ENCODE assay signal across 24 cellular contexts in genomic region chr7:107319724-107320228, GRCh38.
A peak's percentile ranks its signal among the peaks of the same experiment; 100 is the strongest.
DNase-seq lines count a peak whose midpoint lies in the region; ATAC-seq, FAIRE-seq and TF ChIP-seq lines count a peak whose summit lies in the region.
"Had no signal": no experiment of that assay in that cellular context is flagged by ENCODE, and none has a peak within 500 bp of the region (broad histone marks: within the 10 kb centered on the region; RNA-seq: fewer than 3 reads in every experiment).

No MANE protein-coding gene starts in this region.

- H2AFZ ChIP-seq in K562 (ENCODE audit: low read depth, low read length), result no peak overlapping the region
- no peak overlapping the region for H2AFZ ChIP-seq in PC-9

- H3K4me1 Mint-ChIP-seq in endodermal cell, result peaks cover 16% of the 10 kb centered on the region
- peaks cover 0 to 5% of the 10 kb centered on the region in 2 donors for H3K4me1 Mint-ChIP-seq in effector memory CD8-positive, alpha-beta T cell (ENCODE audit: low read depth in 2 of 2)
- H3K4me1 Mint-ChIP-seq: CD8-positive, alpha-beta memory T cell had no signal

- FAIRE-seq in A549 (lab: Jason Lieb, UNC) (peak; percentile 32), K562 (lab: Jason Lieb, UNC) (peak; percentile 58)
- FAIRE-seq: D721Med, G401.6, GM12891 had no signal

- TF ChIP-seq CTCF in A549 (IDR thresholded peaks at IDR 0.05), result no peak
- no peak for TF ChIP-seq CTCF in K562 (IDR thresholded peaks at IDR 0.05 in 2 of 3, conservative IDR thresholded peaks at IDR 0.05 in 1 of 3; ENCODE audit: insufficient read depth in 2 of 3, low read depth in 1 of 3, low read length in 3 of 3)
- TF ChIP-seq CTCF in endodermal cell (conservative IDR thresholded peaks at IDR 0.05), result no peak
- no peak for TF ChIP-seq CTCF in PC-9 (conservative IDR thresholded peaks at IDR 0.05)

- ATAC-seq in A549 (no peak), K562 (peak; percentile 73), esophagus mucosa (peak; percentile 60), GM19328 (IDR thresholded peaks at IDR 0.05; ENCODE audit: unreplicated experiment) (no peak)
- ATAC-seq in effector memory CD8-positive, alpha-beta T cell (replicated peaks), result no peak

- H3K4me3 ChIP-seq in A549, result no peak overlapping the region
- no peak overlapping the region for H3K4me3 ChIP-seq in K562
- no peak overlapping the region for H3K4me3 ChIP-seq in endodermal cell (ENCODE audit: low read length)
- no peak overlapping the region for H3K4me3 ChIP-seq in PC-9
- H3K4me3 ChIP-seq: BLaER1 had no signal

- H3K9me3 ChIP-seq in A549 (no peaks in the 10 kb centered on the region), K562 (replicated peaks; ENCODE audit: control insufficient read depth, insufficient read depth, low read depth, low read length) (no peaks in the 10 kb centered on the region), endodermal cell (ENCODE audit: control insufficient read depth, low read length) (peaks cover 6% of the 10 kb centered on the region), PC-9 (ENCODE audit: insufficient read depth, low read depth) (no peaks in the 10 kb centered on the region)
- H3K9me3 ChIP-seq: BE2C, BLaER1, Caco-2 had no signal

- BruUV-seq in K562 (replicated peaks; lab: Mats Ljungman, UMichigan), result no TSS peak
- no TSS peak for BruUV-seq in PC-9 (replicated peaks; lab: Mats Ljungman, UMichigan)

- no peak overlapping the region for H3K4me2 ChIP-seq in A549
- H3K4me2 ChIP-seq in K562 (ENCODE audit: insufficient read depth, low read length), result no peak overlapping the region
- H3K4me2 ChIP-seq in PC-9, result no peak overlapping the region
- H3K4me2 ChIP-seq: BLaER1 had no signal

- H3K9me3 Mint-ChIP-seq in endodermal cell, result no peaks in the 10 kb centered on the region
- H3K9me3 Mint-ChIP-seq in effector memory CD8-positive, alpha-beta T cell, result no peaks in the 10 kb centered on the region
- H3K9me3 Mint-ChIP-seq: CD14-positive monocyte; CD4-positive, CD25-positive, alpha-beta regulatory T cell; CD8-positive, alpha-beta memory T cell had no signal

- H3K27ac ChIP-seq in A549, result no peak overlapping the region
- peak overlapping the region; percentile 9; the same call in 2 of the 3 replicates for H3K27ac ChIP-seq in K562 (ENCODE audit: extremely low read depth, low read depth, low read length)
- H3K27ac ChIP-seq in endodermal cell (ENCODE audit: low read depth, low read length), result no peak overlapping the region
- no peak overlapping the region for H3K27ac ChIP-seq in PC-9
- H3K27ac ChIP-seq: 22Rv1, BLaER1 had no signal

- no peak for TF ChIP-seq RAD21 in A549 (conservative IDR thresholded peaks at IDR 0.05 in 1 of 2, IDR thresholded peaks at IDR 0.05 in 1 of 2)
- no peak for TF ChIP-seq RAD21 in K562 (CRISPR knock-in tag; conservative IDR thresholded peaks at IDR 0.05 in 1 of 2, IDR thresholded peaks at IDR 0.05 in 1 of 2)

- H3K9ac ChIP-seq in K562 (ENCODE audit: insufficient read depth in 1 of 2, low read depth in 2 of 2, low read length in 2 of 2) (no peak overlapping the region), endodermal cell (ENCODE audit: extremely low read depth, low read length, poor library complexity, severe bottlenecking) (no peak overlapping the region)
- H3K9ac ChIP-seq: BLaER1 had no signal

- 94% methylated on average over 2 of the region's 2 CpGs for WGBS in A549 (ENCODE audit: missing lambda C conversion rate)
- 12% methylated on average over 2 of the region's 2 CpGs for WGBS in K562 (ENCODE audit: insufficient coverage, low coverage, missing lambda C conversion rate)
- WGBS in endodermal cell (ENCODE audit: insufficient coverage in 1 of 2, insufficient read length in 1 of 2), 2 experiments, result 92% methylated on average over 2 of the region's 2 CpGs; no CpG with 5 or more reads in 1 of the 2 experiments

- no peak overlapping the region for H3K4me3 Mint-ChIP-seq in endodermal cell
- H3K4me3 Mint-ChIP-seq in effector memory CD8-positive, alpha-beta T cell, result no peak overlapping the region
- H3K4me3 Mint-ChIP-seq: CD14-positive monocyte; CD4-positive, alpha-beta memory T cell; CD4-positive, CD25-positive, alpha-beta regulatory T cell; CD8-positive, alpha-beta memory T cell had no signal

- H3K4me1 ChIP-seq in A549 (peaks cover 4% of the 10 kb centered on the region; the same call in 1 of the 3 replicates), K562 (replicated peaks in 1 of 2; ENCODE audit: control insufficient read depth in 2 of 2, insufficient read depth in 2 of 2, low read length in 2 of 2) (peaks cover 13 to 30% of the 10 kb centered on the region in 2 experiments), endodermal cell (ENCODE audit: control insufficient read depth, insufficient read depth, low read length) (peaks cover 3% of the 10 kb centered on the region), PC-9 (replicated peaks; ENCODE audit: insufficient read depth) (0 out of 2 replicates have a peak, but pooled peaks cover 5% of the 10 kb centered on the region)
- H3K4me1 ChIP-seq: BE2C, BLaER1, Caco-2 had no signal

- H3K9me1 ChIP-seq in K562 (ENCODE audit: control insufficient read depth, insufficient read depth, low read length), result no peaks in the 10 kb centered on the region

- H3K27me3 Mint-ChIP-seq in endodermal cell (ENCODE audit: insufficient read depth), result no peaks in the 10 kb centered on the region
- no peaks in the 10 kb centered on the region for H3K27me3 Mint-ChIP-seq in effector memory CD8-positive, alpha-beta T cell
- H3K27me3 Mint-ChIP-seq: CD4-positive, alpha-beta memory T cell; CD4-positive, CD25-positive, alpha-beta regulatory T cell had no signal

- peaks cover 24% of the 10 kb centered on the region for H3K36me3 Mint-ChIP-seq in endodermal cell (ENCODE audit: low read depth)
- H3K36me3 Mint-ChIP-seq in effector memory CD8-positive, alpha-beta T cell (ENCODE audit: insufficient read depth), result peaks cover 18% of the 10 kb centered on the region

- in situ Hi-C loops in K562 (cut with MboI), result no loop called here

- no peaks in the 10 kb centered on the region for H3K79me2 ChIP-seq in K562 (ENCODE audit: control insufficient read depth, insufficient read depth, low read length)
- H3K79me2 ChIP-seq in PC-9 (ENCODE audit: low read depth), result no peaks in the 10 kb centered on the region

- H4K20me1 ChIP-seq in K562 (replicated peaks; ENCODE audit: control insufficient read depth, insufficient read depth, low read length), result no peaks in the 10 kb centered on the region
- no peaks in the 10 kb centered on the region for H4K20me1 ChIP-seq in PC-9 (ENCODE audit: insufficient read depth)
- H4K20me1 ChIP-seq: BLaER1 had no signal

- no peaks in the 10 kb centered on the region for H3K9me2 ChIP-seq in PC-9 (ENCODE audit: insufficient read depth)

- CTCF ChIA-PET in A549 (lab: Yijun Ruan, JAX) (no interaction called here), K562 (lab: Yijun Ruan, JAX; ENCODE audit: low intra/inter-chr PET ratio) (no interaction called here), PC-9 (lab: Charles Lee) (no interaction called here)

- H3K27ac Mint-ChIP-seq in endodermal cell, result peak overlapping the region; percentile 9
- no peak overlapping the region for H3K27ac Mint-ChIP-seq in effector memory CD8-positive, alpha-beta T cell
- H3K27ac Mint-ChIP-seq: CD14-positive monocyte; CD4-positive, CD25-positive, alpha-beta regulatory T cell had no signal

- no peaks in the 10 kb centered on the region; the same call in 1 of the 2 replicates for H3F3A ChIP-seq in PC-9 (ENCODE audit: insufficient read depth, low read depth)

- no peak for TF ChIP-seq POLR2A in A549 (IDR thresholded peaks at IDR 0.05; ENCODE audit: low read length)
- no peak for TF ChIP-seq POLR2A in K562 (conservative IDR thresholded peaks at IDR 0.05)

- no peaks in the 10 kb centered on the region for H3K27me3 ChIP-seq in K562 (ENCODE audit: control insufficient read depth in 2 of 2, insufficient read depth in 2 of 2, low read length in 2 of 2)
- no peaks in the 10 kb centered on the region for H3K27me3 ChIP-seq in endodermal cell (ENCODE audit: control insufficient read depth, insufficient read depth, low read length, poor library complexity, severe bottlenecking)
- H3K27me3 ChIP-seq in PC-9 (ENCODE audit: insufficient read depth, low read depth), result no peaks in the 10 kb centered on the region
- H3K27me3 ChIP-seq: BE2C, BLaER1 had no signal

- H3K36me3 ChIP-seq in K562 (ENCODE audit: control insufficient read depth, insufficient read depth, low read length) (peaks cover 4% of the 10 kb centered on the region; the same call in 2 of the 3 replicates), endodermal cell (ENCODE audit: control insufficient read depth, insufficient read depth, low read length) (peaks cover 12% of the 10 kb centered on the region), PC-9 (ENCODE audit: low read depth) (no peaks in the 10 kb centered on the region)
- H3K36me3 ChIP-seq: BE2C had no signal

- no peak for TF ChIP-seq EP300 in A549 (IDR thresholded peaks at IDR 0.05)
- peak; percentile 79 for TF ChIP-seq EP300 in K562 (IDR thresholded peaks at IDR 0.05; ENCODE audit: low read length)

- intact Hi-C loops in K562 (cut with micrococcal nuclease) (loop anchor here (5.0 kb wide), 2 partner anchors 52 to 183 kb away; no protein-coding TSS in a partner anchor), PC-9 (cut with micrococcal nuclease; ENCODE audit: unreplicated experiment) (no loop called here)

- POLR2A ChIA-PET in A549 (lab: Yijun Ruan, JAX), result no interaction called here
- POLR2A ChIA-PET in K562 (lab: Yijun Ruan, JAX), result interaction anchor here (1.7 kb wide), 1 partner anchor 10 kb away, joined by 8 read pairs; no protein-coding TSS in a partner anchor
- POLR2A ChIA-PET in PC-9 (lab: Charles Lee; ENCODE audit: unreplicated experiment), result no interaction called here

- DNase-seq in A549 (ENCODE audit: low read depth in 1 of 2, low spot score in 1 of 2) (no peak), K562 (ENCODE audit: extremely low read depth in 1 of 4, low spot score in 3 of 4) (peak in 3 of 4 experiments; percentile 30 to 65 (median 33)), endodermal cell (no peak), PC-9 (no peak), LoVo (ENCODE audit: low spot score) (no peak)
- no peak for DNase-seq in effector memory CD8-positive, alpha-beta T cell
- DNase-seq: ACHN; BE2C; C1 segment of cervical spinal cord; Caco-2; Calu3; CD4-positive, alpha-beta memory T cell; CD4-positive, CD25-positive, alpha-beta regulatory T cell; CD8-positive, alpha-beta memory T cell; DMS79 treated with DMSO at 0.1 percent for 48 hours; GF-D8 had no signal

TF ChIP-seq in A549, 52 proteins besides CTCF, POLR2A, EP300 and RAD21 (continues in another document):
- TF ChIP-seq SMC3 (IDR thresholded peaks at IDR 0.05), result no peak
- TF ChIP-seq RNF2 (IDR thresholded peaks at IDR 0.05; ENCODE audit: borderline replicate concordance, low read depth), result no peak
- TF ChIP-seq ZFP36 (IDR thresholded peaks at IDR 0.05; ENCODE audit: borderline replicate concordance, partially characterized antibody), result no peak
- TF ChIP-seq JUN (IDR thresholded peaks at IDR 0.05), result no peak

TF ChIP-seq in K562, 482 proteins besides CTCF, POLR2A, EP300 and RAD21 (continues in another document):
- TF ChIP-seq CBFA2T3 (IDR thresholded peaks at IDR 0.05) (peak; percentile 84), ZFPM2 (CRISPR knock-in tag; IDR thresholded peaks at IDR 0.05) (no peak), ZNF347 (CRISPR knock-in tag; IDR thresholded peaks at IDR 0.05; ENCODE audit: low read depth) (no peak), ZNF282 (CRISPR knock-in tag; IDR thresholded peaks at IDR 0.05) (no peak), NCOA1 (IDR thresholded peaks at IDR 0.05; ENCODE audit: low read depth) (peak; percentile 74; the same call in 1 of the 2 replicates), BRF1 (IDR thresholded peaks at IDR 0.05; ENCODE audit: borderline replicate concordance, extremely low read depth, insufficient read length) (no peak)

Comparison
In these comparisons a context has a peak if more than half of its experiments do, and no peak if none do; other contexts are left out.
1. ATAC-seq: peak in K562 (single experiment) and esophagus mucosa (single experiment); none in A549 (0 of 2), GM19328 (single experiment) and effector memory CD8-positive, alpha-beta T cell (single experiment).
2. DNase-seq: peak in K562 (3 of 4); none in A549 (0 of 2), endodermal cell (single experiment), PC-9 (0 of 2), LoVo (single experiment) and effector memory CD8-positive, alpha-beta T cell (0 of 3).
3. Of the 35 proteins assayed by ChIP-seq in both K562 and A549: peak only in K562: BHLHE40, EHMT2, EP300, ESRRA, KDM1A and MAFK; only in A549: none; in both: none; in neither: 27; mixed calls (peak in some experiments, not most) for 2.